Comparison of ENCODE assay signal across 14 cellular contexts in the genomic region with DNA sequence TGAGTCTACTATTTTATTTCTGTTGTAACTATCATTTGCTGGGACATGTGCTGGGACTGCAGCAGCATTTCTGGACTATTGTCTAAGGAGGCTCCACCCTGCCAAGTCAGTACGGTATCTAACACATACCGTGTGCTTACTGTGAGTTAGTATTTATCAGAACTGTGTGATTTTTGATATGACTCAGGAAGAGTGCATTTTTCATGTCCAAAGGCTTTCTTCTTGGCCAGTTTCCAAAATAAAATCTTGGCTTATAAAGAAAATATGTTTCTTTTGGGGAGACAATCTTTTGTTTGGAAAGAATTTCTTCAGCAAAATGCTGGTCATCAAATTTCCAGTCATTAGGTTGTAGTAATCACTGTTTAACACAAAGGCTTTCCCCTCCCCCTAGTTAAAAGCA. TPM values are rescaled to one million over a fixed set of nuclear protein-coding genes. Genes with fewer than 3 reads are reported as not detected.
DNase-seq lines count a peak whose midpoint lies in the region; ATAC-seq, FAIRE-seq and TF ChIP-seq lines count a peak whose summit lies in the region.
"Had no signal": no experiment of that assay in that cellular context is flagged by ENCODE, and none has a peak within 500 bp of the region (broad histone marks: within the 10 kb centered on the region; RNA-seq: fewer than 3 reads in every experiment).

No MANE protein-coding gene starts in this region.

- FAIRE-seq in K562 (lab: Jason Lieb, UNC): no peak
- FAIRE-seq: colon had no signal

- in situ Hi-C loops in K562 (cut with MboI): no loop called here

- CTCF ChIA-PET in K562 (lab: Yijun Ruan, JAX; ENCODE audit: low intra/inter-chr PET ratio): no interaction called here

- H3K9me3 Mint-ChIP-seq in natural killer cell treated with Interleukin-12 subunit alpha and Interleukin-12 subunit beta and Interleukin-15 and Interleukin-18, amount 100 ng/mL, for 72 hours: no peaks in the 10 kb centered on the region
- H3K9me3 Mint-ChIP-seq in natural killer cell (no peaks in the 10 kb centered on the region), immature natural killer cell (no peaks in the 10 kb centered on the region), progenitor cell of endocrine pancreas (ENCODE audit: low read depth) (no peaks in the 10 kb centered on the region)
- H3K9me3 Mint-ChIP-seq in effector memory CD8-positive, alpha-beta T cell: no peaks in the 10 kb centered on the region

- no peak overlapping the region for H3K9ac ChIP-seq in K562 (ENCODE audit: insufficient read depth in 1 of 2, low read depth in 2 of 2, low read length in 2 of 2)
- H3K9ac ChIP-seq: BLaER1 had no signal

- H3K4me1 Mint-ChIP-seq in natural killer cell treated with Interleukin-12 subunit alpha and Interleukin-12 subunit beta and Interleukin-15 and Interleukin-18, amount 100 ng/mL, for 72 hours (ENCODE audit: low read depth in 2 of 2): peaks cover 29% of the 10 kb centered on the region in 2 donors
- H3K4me1 Mint-ChIP-seq in natural killer cell: peaks cover 14 to 22% of the 10 kb centered on the region in 2 donors
- peaks cover 26 to 36% of the 10 kb centered on the region in 2 donors for H3K4me1 Mint-ChIP-seq in immature natural killer cell
- H3K4me1 Mint-ChIP-seq in effector memory CD8-positive, alpha-beta T cell (ENCODE audit: low read depth in 2 of 2): peaks cover 14 to 20% of the 10 kb centered on the region in 2 donors
- peaks cover 1% of the 10 kb centered on the region for H3K4me1 Mint-ChIP-seq in progenitor cell of endocrine pancreas (ENCODE audit: low read depth)

- peaks cover 11% of the 10 kb centered on the region; the same call in 1 of the 3 replicates for H3K79me2 ChIP-seq in K562 (ENCODE audit: control insufficient read depth, insufficient read depth, low read length)

- H3K9me1 ChIP-seq in K562 (ENCODE audit: control insufficient read depth, insufficient read depth, low read length): no peaks in the 10 kb centered on the region

- TF ChIP-seq RAD21 in K562 (CRISPR knock-in tag; conservative IDR thresholded peaks at IDR 0.05 in 1 of 2, IDR thresholded peaks at IDR 0.05 in 1 of 2): no peak

- H3K27ac Mint-ChIP-seq in natural killer cell treated with Interleukin-12 subunit alpha and Interleukin-12 subunit beta and Interleukin-15 and Interleukin-18, amount 100 ng/mL, for 72 hours: peak overlapping the region; percentile 63
- H3K27ac Mint-ChIP-seq in natural killer cell (no peak overlapping the region), immature natural killer cell (peak overlapping the region in 5 of 6 donors; percentile 10 to 57 (median 21)), progenitor cell of endocrine pancreas (no peak overlapping the region)
- peak overlapping the region in 1 of 2 donors; percentile 58 for H3K27ac Mint-ChIP-seq in effector memory CD8-positive, alpha-beta T cell

- no peak for TF ChIP-seq POLR2A in K562 (conservative IDR thresholded peaks at IDR 0.05)

- peaks cover 6 to 26% of the 10 kb centered on the region in 2 experiments for H3K4me1 ChIP-seq in K562 (replicated peaks in 1 of 2; ENCODE audit: control insufficient read depth in 2 of 2, insufficient read depth in 2 of 2, low read length in 2 of 2)
- H3K4me1 ChIP-seq: BLaER1 had no signal

- H3K36me3 ChIP-seq in K562 (ENCODE audit: control insufficient read depth, insufficient read depth, low read length): peaks cover 31% of the 10 kb centered on the region; the same call in 2 of the 3 replicates

- no peak overlapping the region for H3K4me3 ChIP-seq in K562
- H3K4me3 ChIP-seq: BLaER1 had no signal

- H3K9me3 ChIP-seq in K562 (replicated peaks; ENCODE audit: control insufficient read depth, insufficient read depth, low read depth, low read length): no peaks in the 10 kb centered on the region

- no peak overlapping the region for H3K27ac ChIP-seq in K562 (ENCODE audit: extremely low read depth, low read depth, low read length)
- H3K27ac ChIP-seq: BLaER1 had no signal

- H4K20me1 ChIP-seq in K562 (replicated peaks; ENCODE audit: control insufficient read depth, insufficient read depth, low read length): peaks cover 6% of the 10 kb centered on the region; the same call in 1 of the 2 replicates

- intact Hi-C loops in natural killer cell (cut with micrococcal nuclease): no loop called here
- intact Hi-C loops in K562 (cut with micrococcal nuclease): no loop called here

- TF ChIP-seq CTCF in natural killer cell (IDR thresholded peaks at IDR 0.05) (no peak), K562 (IDR thresholded peaks at IDR 0.05 in 2 of 3, conservative IDR thresholded peaks at IDR 0.05 in 1 of 3; ENCODE audit: insufficient read depth in 2 of 3, low read depth in 1 of 3, low read length in 3 of 3) (no peak), progenitor cell of endocrine pancreas (IDR thresholded peaks at IDR 0.05; ENCODE audit: unreplicated experiment) (no peak)

- DNase-seq in natural killer cell treated with Interleukin-12 subunit alpha and Interleukin-12 subunit beta and Interleukin-15 and Interleukin-18, amount 100 ng/mL, for 72 hours (ENCODE audit: low spot score): no peak
- DNase-seq in natural killer cell (no peak), K562 (ENCODE audit: extremely low read depth in 1 of 4, low spot score in 3 of 4) (peak in 2 of 4 experiments; percentile 9 to 25), immature natural killer cell (no peak), progenitor cell of endocrine pancreas (ENCODE audit: low spot score, unreplicated experiment) (no peak)
- no peak for DNase-seq in effector memory CD8-positive, alpha-beta T cell
- DNase-seq in central memory CD4-positive, alpha-beta T cell: no peak
- DNase-seq: activated CD4-positive, alpha-beta T cell treated with anti-CD3 and anti-CD28 coated beads for 4 hours; activated gamma-delta T cell; NCI-H1048; NCI-H774 had no signal

- no peak for TF ChIP-seq EP300 in K562 (IDR thresholded peaks at IDR 0.05; ENCODE audit: low read length)

- no peak overlapping the region for H2AFZ ChIP-seq in K562 (ENCODE audit: low read depth, low read length)

- H3K4me2 ChIP-seq in K562 (ENCODE audit: insufficient read depth, low read length): no peak overlapping the region
- H3K4me2 ChIP-seq: BLaER1 had no signal

- POLR2A ChIA-PET in K562 (lab: Yijun Ruan, JAX): no interaction called here

- H3K27me3 Mint-ChIP-seq in natural killer cell treated with Interleukin-12 subunit alpha and Interleukin-12 subunit beta and Interleukin-15 and Interleukin-18, amount 100 ng/mL, for 72 hours: no peaks in the 10 kb centered on the region
- H3K27me3 Mint-ChIP-seq in natural killer cell (ENCODE audit: low read depth in 2 of 2) (no peaks in the 10 kb centered on the region), immature natural killer cell (ENCODE audit: low read depth in 3 of 3) (no peaks in the 10 kb centered on the region), progenitor cell of endocrine pancreas (no peaks in the 10 kb centered on the region)
- H3K27me3 Mint-ChIP-seq in effector memory CD8-positive, alpha-beta T cell: no peaks in the 10 kb centered on the region

- H3K27me3 ChIP-seq in K562 (ENCODE audit: control insufficient read depth in 2 of 2, insufficient read depth in 2 of 2, low read length in 2 of 2): no peaks in the 10 kb centered on the region
- H3K27me3 ChIP-seq: BLaER1 had no signal

- no TSS peak for BruUV-seq in K562 (replicated peaks; lab: Mats Ljungman, UMichigan)

- H3K36me3 Mint-ChIP-seq in natural killer cell treated with Interleukin-12 subunit alpha and Interleukin-12 subunit beta and Interleukin-15 and Interleukin-18, amount 100 ng/mL, for 72 hours: peaks cover 13% of the 10 kb centered on the region
- H3K36me3 Mint-ChIP-seq in natural killer cell (peaks cover 8% of the 10 kb centered on the region), immature natural killer cell (peaks cover 11 to 30% (median 22%) of the 10 kb centered on the region in 3 donors), progenitor cell of endocrine pancreas (ENCODE audit: insufficient read depth) (peaks cover 13% of the 10 kb centered on the region)
- peaks cover 59% of the 10 kb centered on the region for H3K36me3 Mint-ChIP-seq in effector memory CD8-positive, alpha-beta T cell (ENCODE audit: insufficient read depth)

- WGBS in K562 (ENCODE audit: insufficient coverage, low coverage, missing lambda C conversion rate): 11% methylated on average over 2 of the region's 2 CpGs

- peak overlapping the region; percentile 8 for H3K4me3 Mint-ChIP-seq in natural killer cell treated with Interleukin-12 subunit alpha and Interleukin-12 subunit beta and Interleukin-15 and Interleukin-18, amount 100 ng/mL, for 72 hours
- H3K4me3 Mint-ChIP-seq in natural killer cell: no peak overlapping the region
- no peak overlapping the region for H3K4me3 Mint-ChIP-seq in immature natural killer cell
- no peak overlapping the region for H3K4me3 Mint-ChIP-seq in effector memory CD8-positive, alpha-beta T cell
- H3K4me3 Mint-ChIP-seq in progenitor cell of endocrine pancreas (ENCODE audit: low read depth): no peak overlapping the region

- ATAC-seq in natural killer cell treated with Interleukin-12 subunit alpha and Interleukin-12 subunit beta and Interleukin-15 and Interleukin-18, amount 100 ng/mL, for 72 hours: peak; percentile 79 to 93
- no peak for ATAC-seq in natural killer cell
- no peak for ATAC-seq in K562
- ATAC-seq in effector memory CD8-positive, alpha-beta T cell (replicated peaks): no peak
- no peak for ATAC-seq in HG02870 (IDR thresholded peaks at IDR 0.05; ENCODE audit: unreplicated experiment)

RNA-seq across cellular contexts. Expression of a gene that starts 11.6 kb away (rescaled TPM):
- total RNA-seq in natural killer cell treated with Interleukin-12 subunit alpha and Interleukin-12 subunit beta and Interleukin-15 and Interleukin-18, amount 100 ng/mL, for 72 hours: 10 to 100 TPM; 55.8 to 71.8 TPM
- total RNA-seq in natural killer cell: 10 to 100 TPM; 83.5 to 90.1 (median 84.0) TPM
- 34.3 and 63.7 TPM in 2 replicates for total RNA-seq in K562 (2011; cell fraction: chromatin; rRNA removed; ENCODE audit: low replicate concordance)
- total RNA-seq in K562 (2011; cell fraction: nucleolus; rRNA removed): 19.5 and 21.2 TPM in 2 replicates
- total RNA-seq in K562 (2011; cell fraction: nucleoplasm; rRNA removed): 26.8 and 36.2 TPM in 2 replicates
- total RNA-seq in K562 (2014; rRNA removed): 12.8 and 14.0 TPM in 2 replicates
- total RNA-seq in K562 (2014; rRNA removed; fragmentation: Illumina TruSeq; extraction: Trizol): 19.9 and 21.0 TPM in 2 replicates
- total RNA-seq in K562 (2015; rRNA removed; fragmentation: Illumina TruSeq; extraction: Trizol): 24.7 and 26.3 TPM in 2 replicates
- total RNA-seq in K562 (2021): 18.8 and 19.3 TPM in 2 replicates
- 17.3 and 21.9 TPM in 2 replicates for polyA plus RNA-seq in K562 (2011; rRNA removed)
- 11.4 and 12.4 TPM in 2 replicates for polyA plus RNA-seq in K562 (2011; cell fraction: cytosol; rRNA removed)
- 23.9 and 24.2 TPM in 2 replicates for polyA plus RNA-seq in K562 (2011; cell fraction: nucleus; rRNA removed)
- polyA plus RNA-seq in K562 (2012): 15.9 and 26.8 TPM in 2 replicates
- polyA plus RNA-seq in K562 (2014; fragmentation: Illumina TruSeq; extraction: Trizol): 18.4 and 21.4 TPM in 2 replicates
- polyA plus RNA-seq in K562 (2014; fragmentation: Nextera tagmentation; extraction: Ambion mirVana): 10 to 100 TPM in 1 of 2 experiments, 1 to 10 TPM in 1; 6.3 to 16.0 TPM
- 13.6 and 15.2 TPM in 2 replicates for polyA plus RNA-seq in K562 (2014; rRNA removed)
- polyA minus RNA-seq in K562 (2011; rRNA and poly(A)+ RNA removed): 38.4 and 47.6 TPM in 2 replicates
- polyA minus RNA-seq in K562 (2011; cell fraction: cytosol; rRNA and poly(A)+ RNA removed): 11.2 and 16.6 TPM in 2 replicates
- 20.2 and 27.4 TPM in 2 replicates for polyA minus RNA-seq in K562 (2011; cell fraction: nucleus; rRNA and poly(A)+ RNA removed)
- polyA plus RNA-seq in immature natural killer cell: 10 to 100 TPM; 50.0 to 73.8 (median 54.5) TPM
- total RNA-seq in progenitor cell of endocrine pancreas: 47.3 and 48.9 TPM in 2 replicates

Comparison
In these comparisons a context has a peak if more than half of its experiments do, and no peak if none do; other contexts are left out.
1. ATAC-seq: peak in natural killer cell treated with Interleukin-12 subunit alpha and Interleukin-12 subunit beta and Interleukin-15 and Interleukin-18, amount 100 ng/mL, for 72 hours (2 of 2); none in natural killer cell (0 of 3), K562 (single experiment), effector memory CD8-positive, alpha-beta T cell (single experiment) and HG02870 (single experiment).
2. H3K27ac Mint-ChIP-seq: peak in natural killer cell treated with Interleukin-12 subunit alpha and Interleukin-12 subunit beta and Interleukin-15 and Interleukin-18, amount 100 ng/mL, for 72 hours (2 of 2) and immature natural killer cell (5 of 6); none in natural killer cell (0 of 2) and progenitor cell of endocrine pancreas (single experiment).